In genomic region chr7:77157034-77157433, GRCh38 we compare ENCODE assay signal across 8 cellular contexts. TPM values are rescaled to one million over a fixed set of nuclear protein-coding genes. Genes with fewer than 3 reads are reported as not detected.
A peak's percentile ranks its signal among the peaks of the same experiment; 100 is the strongest.
DNase-seq lines count a peak whose midpoint lies in the region; ATAC-seq, FAIRE-seq and TF ChIP-seq lines count a peak whose summit lies in the region.
"Not testable (repeated sequence)": the region's sequence is repeated elsewhere in the genome, so short reads cannot be mapped to it uniquely, and the experiment has no call there.

No MANE protein-coding gene starts in this region.

- not testable (repeated sequence) for H3K27me3 Mint-ChIP-seq in activated CD4-positive, alpha-beta T cell treated with anti-CD3 and anti-CD28 coated beads, Interleukin-2, amount 10 ng/mL, durations not matched to agents 7 days and 5 days; stimulated activated naive CD8-positive, alpha-beta T cell treated with anti-CD3 and anti-CD28 coated beads, Interleukin-15, Interleukin-2, amounts not matched to agents 100 ng/mL and 50 ng/mL, for 24 hours

- TF ChIP-seq POLR2A in H54 (IDR thresholded peaks at IDR 0.05; ENCODE audit: low read depth, low read length), result not testable (repeated sequence)

- H3K9me3 Mint-ChIP-seq in activated CD4-positive, alpha-beta T cell treated with anti-CD3 and anti-CD28 coated beads, Interleukin-2, amount 10 ng/mL, durations not matched to agents 7 days and 5 days; stimulated activated naive CD8-positive, alpha-beta T cell treated with anti-CD3 and anti-CD28 coated beads, Interleukin-15, Interleukin-2, amounts not matched to agents 100 ng/mL and 50 ng/mL, for 24 hours: not testable (repeated sequence)

- peak overlapping the region; percentile 89 for H3K27ac Mint-ChIP-seq in activated CD4-positive, alpha-beta T cell treated with anti-CD3 and anti-CD28 coated beads, Interleukin-2, amount 10 ng/mL, durations not matched to agents 7 days and 5 days
- H3K27ac Mint-ChIP-seq in stimulated activated naive CD8-positive, alpha-beta T cell treated with anti-CD3 and anti-CD28 coated beads, Interleukin-15, Interleukin-2, amounts not matched to agents 100 ng/mL and 50 ng/mL, for 24 hours, result peak overlapping the region; percentile 75

- ATAC-seq in GM18511 (IDR thresholded peaks at IDR 0.05; ENCODE audit: unreplicated experiment) (peak; percentile 87), GM19438 (IDR thresholded peaks at IDR 0.05; ENCODE audit: low read depth, unreplicated experiment) (peak; percentile 78), HG03045 (IDR thresholded peaks at IDR 0.05; ENCODE audit: unreplicated experiment) (peak; percentile 76), HG03520 (IDR thresholded peaks at IDR 0.05; ENCODE audit: unreplicated experiment) (peak; percentile 74)

- FAIRE-seq in H54 (lab: Jason Lieb, UNC), result peak; percentile 98

- H3K36me3 Mint-ChIP-seq in activated CD4-positive, alpha-beta T cell treated with anti-CD3 and anti-CD28 coated beads, Interleukin-2, amount 10 ng/mL, durations not matched to agents 7 days and 5 days (ENCODE audit: low read depth); stimulated activated naive CD8-positive, alpha-beta T cell treated with anti-CD3 and anti-CD28 coated beads, Interleukin-15, Interleukin-2, amounts not matched to agents 100 ng/mL and 50 ng/mL, for 24 hours (ENCODE audit: low read depth): not testable (repeated sequence)

- H3K27ac ChIP-seq in epithelial cell of prostate, result peak overlapping the region; percentile 56

- not testable (repeated sequence) for DNase-seq in H54 (ENCODE audit: insufficient read length, low spot score); activated CD4-positive, alpha-beta T cell treated with anti-CD3 and anti-CD28 coated beads, Interleukin-2, amount 10 ng/mL, durations not matched to agents 7 days and 5 days; epithelial cell of prostate (ENCODE audit: low read depth, low spot score)

- CTCF ChIA-PET in activated CD4-positive, alpha-beta T cell treated with anti-CD3 and anti-CD28 coated beads, Interleukin-2, amount 10 ng/mL, durations not matched to agents 7 days and 5 days (lab: Charles Lee), result not testable (repeated sequence)

- not testable (repeated sequence) for H3K4me3 Mint-ChIP-seq in activated CD4-positive, alpha-beta T cell treated with anti-CD3 and anti-CD28 coated beads, Interleukin-2, amount 10 ng/mL, durations not matched to agents 7 days and 5 days; stimulated activated naive CD8-positive, alpha-beta T cell treated with anti-CD3 and anti-CD28 coated beads, Interleukin-15, Interleukin-2, amounts not matched to agents 100 ng/mL and 50 ng/mL, for 24 hours

- POLR2A ChIA-PET in activated CD4-positive, alpha-beta T cell treated with anti-CD3 and anti-CD28 coated beads, Interleukin-2, amount 10 ng/mL, durations not matched to agents 7 days and 5 days (lab: Charles Lee), result not testable (repeated sequence)

- H3K4me1 Mint-ChIP-seq in activated CD4-positive, alpha-beta T cell treated with anti-CD3 and anti-CD28 coated beads, Interleukin-2, amount 10 ng/mL, durations not matched to agents 7 days and 5 days, result peaks cover 22% of the 10 kb centered on the region
- H3K4me1 Mint-ChIP-seq in stimulated activated naive CD8-positive, alpha-beta T cell treated with anti-CD3 and anti-CD28 coated beads, Interleukin-15, Interleukin-2, amounts not matched to agents 100 ng/mL and 50 ng/mL, for 24 hours (ENCODE audit: low read depth), result peaks cover 25% of the 10 kb centered on the region

RNA-seq across cellular contexts. Expression of gene CCDC146, which starts 34.6 kb away (rescaled TPM):
- total RNA-seq in activated CD4-positive, alpha-beta T cell treated with anti-CD3 and anti-CD28 coated beads, Interleukin-2, amount 10 ng/mL, durations not matched to agents 7 days and 5 days, result 10 to 100 TPM in 1 of 2 experiments, 1 to 10 TPM in 1; 9.2 to 10.5 TPM

RNA-seq across cellular contexts. Expression of gene FGL2, which starts 42.6 kb away (rescaled TPM):
- total RNA-seq in activated CD4-positive, alpha-beta T cell treated with anti-CD3 and anti-CD28 coated beads, Interleukin-2, amount 10 ng/mL, durations not matched to agents 7 days and 5 days, result 1 to 10 TPM; 1.1 to 1.3 TPM
